1 cellular context compared by ENCODE assay signal in the genomic region with DNA sequence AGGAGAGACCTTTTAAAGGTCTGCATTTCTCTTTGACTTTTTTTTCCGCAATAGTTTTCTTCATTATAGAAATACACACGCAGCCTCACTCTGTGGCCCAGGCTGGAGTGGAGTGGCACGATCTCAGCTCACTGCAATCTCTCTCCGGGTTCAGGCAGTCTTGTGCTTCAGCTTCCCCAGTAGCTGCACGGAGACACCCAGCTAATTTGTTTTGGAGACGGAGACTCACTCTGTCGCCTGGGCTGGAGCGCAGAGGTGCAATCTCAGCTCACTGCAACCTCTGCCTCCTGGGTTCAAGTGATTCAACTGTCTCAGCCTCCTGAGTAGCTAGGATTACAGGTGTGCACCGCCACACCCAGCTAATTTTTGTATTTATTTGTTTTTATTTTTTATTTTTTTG.
TF ChIP-seq lines count a peak whose summit lies in the region.

No MANE protein-coding gene starts in this region.

TF ChIP-seq in A549, 52 proteins besides CTCF, POLR2A, EP300 and RAD21:
- TF ChIP-seq, protein P1, sequence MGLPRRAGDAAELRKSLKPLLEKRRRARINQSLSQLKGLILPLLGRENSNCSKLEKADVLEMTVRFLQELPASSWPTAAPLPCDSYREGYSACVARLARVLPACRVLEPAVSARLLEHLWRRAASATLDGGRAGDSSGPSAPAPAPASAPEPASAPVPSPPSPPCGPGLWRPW (IDR thresholded peaks at IDR 0.05), result no peak
- TF ChIP-seq ZSCAN20 (CRISPR knock-in tag; IDR thresholded peaks at IDR 0.05) (no peak), HOXB5 (CRISPR knock-in tag; IDR thresholded peaks at IDR 0.05) (no peak), CBX8 (IDR thresholded peaks at IDR 0.05) (no peak), PHF8 (IDR thresholded peaks at IDR 0.05; ENCODE audit: borderline replicate concordance, low read depth) (no peak), HDAC2 (IDR thresholded peaks at IDR 0.05) (no peak), MAZ (IDR thresholded peaks at IDR 0.05; ENCODE audit: borderline replicate concordance, low read depth, low read length) (no peak), JUNB (IDR thresholded peaks at IDR 0.05) (no peak), RARB (CRISPR knock-in tag; IDR thresholded peaks at IDR 0.05) (no peak)
- TF ChIP-seq, protein P2, sequence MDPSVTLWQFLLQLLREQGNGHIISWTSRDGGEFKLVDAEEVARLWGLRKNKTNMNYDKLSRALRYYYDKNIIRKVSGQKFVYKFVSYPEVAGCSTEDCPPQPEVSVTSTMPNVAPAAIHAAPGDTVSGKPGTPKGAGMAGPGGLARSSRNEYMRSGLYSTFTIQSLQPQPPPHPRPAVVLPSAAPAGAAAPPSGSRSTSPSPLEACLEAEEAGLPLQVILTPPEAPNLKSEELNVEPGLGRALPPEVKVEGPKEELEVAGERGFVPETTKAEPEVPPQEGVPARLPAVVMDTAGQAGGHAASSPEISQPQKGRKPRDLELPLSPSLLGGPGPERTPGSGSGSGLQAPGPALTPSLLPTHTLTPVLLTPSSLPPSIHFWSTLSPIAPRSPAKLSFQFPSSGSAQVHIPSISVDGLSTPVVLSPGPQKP (IDR thresholded peaks at IDR 0.05; ENCODE audit: low read depth, low read length), result no peak
- TF ChIP-seq, protein P3, sequence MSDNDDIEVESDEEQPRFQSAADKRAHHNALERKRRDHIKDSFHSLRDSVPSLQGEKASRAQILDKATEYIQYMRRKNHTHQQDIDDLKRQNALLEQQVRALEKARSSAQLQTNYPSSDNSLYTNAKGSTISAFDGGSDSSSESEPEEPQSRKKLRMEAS (IDR thresholded peaks at IDR 0.05), result no peak
